20 cellular contexts compared by ENCODE assay signal in genomic region chr21:33270986-33271385, GRCh38.
"Had no signal": no experiment of that assay in that cellular context is flagged by ENCODE, and none has a peak within 500 bp of the region (broad histone marks: within the 10 kb centered on the region; RNA-seq: fewer than 3 reads in every experiment).

No MANE protein-coding gene starts in this region.

- H3K27ac Mint-ChIP-seq: activated CD8-positive, alpha-beta T cell treated with anti-CD3 and anti-CD28 coated beads, Interleukin-2, amount 10 ng/mL, durations not matched to agents 7 days and 5 days; activated naive CD4-positive, alpha-beta T cell treated with anti-CD3 and anti-CD28 coated beads, Interleukin-2, amount 50 U/mL, for 24 hours; brain had no signal

- ATAC-seq: activated CD8-positive, alpha-beta T cell treated with anti-CD3 and anti-CD28 coated beads, Interleukin-2, amount 10 ng/mL, durations not matched to agents 7 days and 5 days had no signal

- DNase-seq: activated CD4-positive, alpha-beta T cell treated with anti-CD3 and anti-CD28 coated beads for 4 hours; activated CD4-positive, alpha-beta T cell treated with anti-CD3 and anti-CD28 coated beads, Interleukin-2, amount 50 U/mL, for 4 hours; activated CD8-positive, alpha-beta memory T cell treated with anti-CD3 and anti-CD28 coated beads, Interleukin-2, amount 50 U/mL, for 48 hours; activated CD8-positive, alpha-beta T cell treated with anti-CD3 and anti-CD28 coated beads, Interleukin-2, amount 10 ng/mL, durations not matched to agents 7 days and 5 days; activated naive CD4-positive, alpha-beta T cell; activated T-cell treated with anti-CD3 and anti-CD28 coated beads, Interleukin-2, amount 50 U/mL, for 1 hour; amygdala; IMR-90; KG1; NCI-H1092; NCI-H1417; NCI-H1930; NCI-H2171; NCI-H2227 treated with DMSO at 0.1 percent for 48 hours; NCI-H446 treated with DMSO at 0.1 percent for 48 hours; NCI-H524 treated with DMSO at 0.1 percent for 48 hours; NCI-H82; SIG-M5 had no signal

- H3K9me3 Mint-ChIP-seq: activated naive CD4-positive, alpha-beta T cell treated with anti-CD3 and anti-CD28 coated beads, Interleukin-2, amount 50 U/mL, for 24 hours had no signal

- H3K4me3 Mint-ChIP-seq: activated CD8-positive, alpha-beta T cell treated with anti-CD3 and anti-CD28 coated beads, Interleukin-2, amount 10 ng/mL, durations not matched to agents 7 days and 5 days; activated naive CD4-positive, alpha-beta T cell treated with anti-CD3 and anti-CD28 coated beads, Interleukin-2, amount 50 U/mL, for 24 hours; brain had no signal

- H3K27me3 Mint-ChIP-seq: activated naive CD4-positive, alpha-beta T cell treated with anti-CD3 and anti-CD28 coated beads, Interleukin-2, amount 50 U/mL, for 24 hours had no signal
